Comparison of ENCODE assay signal across 20 cellular contexts in the genomic region with DNA sequence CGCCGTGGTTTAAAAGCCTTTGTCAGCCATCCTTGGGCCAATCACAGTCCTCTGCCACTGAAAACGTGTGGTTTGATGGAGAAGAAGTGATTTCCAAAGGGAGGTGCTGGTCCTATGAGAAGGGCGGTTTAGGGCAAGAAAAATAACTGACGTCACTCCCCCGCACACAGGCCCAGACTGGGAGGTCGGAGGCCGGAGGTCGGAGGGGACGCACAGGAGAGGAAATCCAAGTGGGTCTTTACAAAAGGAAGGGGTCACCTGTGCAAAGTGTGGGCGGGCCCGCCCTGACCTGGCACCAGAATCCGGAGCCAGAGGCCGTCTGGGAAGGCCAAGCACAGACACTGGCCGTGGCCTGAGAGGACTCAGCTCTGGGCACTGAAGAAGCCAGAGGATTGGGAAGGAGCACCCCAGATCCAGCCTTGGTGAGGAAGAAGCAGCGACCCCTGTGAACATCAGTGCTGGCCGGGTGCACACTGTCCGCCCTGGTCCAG. TPM values are rescaled to one million over a fixed set of nuclear protein-coding genes. Genes with fewer than 3 reads are reported as not detected.
"Had no signal": no experiment of that assay in that cellular context is flagged by ENCODE, and none has a peak within 500 bp of the region (broad histone marks: within the 10 kb centered on the region; RNA-seq: fewer than 3 reads in every experiment).

No MANE protein-coding gene starts in this region.

- DNase-seq: activated CD4-positive, alpha-beta T cell treated with anti-CD3 and anti-CD28 coated beads for 1 hour; activated CD4-positive, alpha-beta T cell treated with anti-CD3 and anti-CD28 coated beads, Interleukin-2, amount 50 U/mL, for 1 hour; colonic mucosa; effector memory CD8-positive, alpha-beta T cell; glutamatergic neuron; hypothalamus; left ventricle myocardium superior; stimulated activated CD4-positive, alpha-beta T cell treated with anti-CD3 and anti-CD28 coated beads, Interleukin-4, amount 100 ng/mL, for 1 hour; stimulated activated naive CD4-positive, alpha-beta T cell; WERI-Rb-1 had no signal

- H3K4me3 ChIP-seq: breast epithelium, colonic mucosa, esophagus muscularis mucosa, pancreas, thoracic aorta had no signal

- H3K9me3 ChIP-seq: breast epithelium, colonic mucosa, esophagus muscularis mucosa, neutrophil, pancreas, thoracic aorta had no signal

- H3K27me3 ChIP-seq: colonic mucosa, pancreas had no signal

- H3K36me3 ChIP-seq: breast epithelium, colonic mucosa, esophagus muscularis mucosa, neutrophil, pancreas, thoracic aorta, WERI-Rb-1 had no signal

- H3K4me3 Mint-ChIP-seq: activated T-helper 1 cell treated with anti-CD3 and anti-CD28 coated beads, Interleukin-12 subunit alpha, Interleukin-12 subunit beta, Interleukin-2, Interleukin-4 antibody, amounts not matched to agents 30 ng/mL and 10 ng/mL and 1 ng/mL, durations not matched to agents 14 hours and 24 hours and 36 hours; effector memory CD8-positive, alpha-beta T cell; natural killer cell treated with Interleukin-12 subunit alpha and Interleukin-12 subunit beta and Interleukin-15 and Interleukin-18, amount 100 ng/mL, for 72 hours; type B pancreatic cell had no signal

- H3K36me3 Mint-ChIP-seq: activated naive CD4-positive, alpha-beta T cell treated with anti-CD3 and anti-CD28 coated beads, Interleukin-2, amount 50 U/mL, for 72 hours; natural killer cell treated with Interleukin-12 subunit alpha and Interleukin-12 subunit beta and Interleukin-15 and Interleukin-18, amount 100 ng/mL, for 72 hours; type B pancreatic cell had no signal

- H3K9me3 Mint-ChIP-seq: activated naive CD4-positive, alpha-beta T cell treated with anti-CD3 and anti-CD28 coated beads, Interleukin-2, amount 50 U/mL, for 72 hours; activated T-helper 1 cell treated with anti-CD3 and anti-CD28 coated beads, Interleukin-12 subunit alpha, Interleukin-12 subunit beta, Interleukin-2, Interleukin-4 antibody, amounts not matched to agents 30 ng/mL and 10 ng/mL and 1 ng/mL, durations not matched to agents 14 hours and 24 hours and 36 hours; natural killer cell treated with Interleukin-12 subunit alpha and Interleukin-12 subunit beta and Interleukin-15 and Interleukin-18, amount 100 ng/mL, for 72 hours had no signal

- H3K27ac Mint-ChIP-seq: activated naive CD4-positive, alpha-beta T cell treated with anti-CD3 and anti-CD28 coated beads, Interleukin-2, amount 50 U/mL, for 72 hours; activated T-helper 1 cell treated with anti-CD3 and anti-CD28 coated beads, Interleukin-12 subunit alpha, Interleukin-12 subunit beta, Interleukin-2, Interleukin-4 antibody, amounts not matched to agents 30 ng/mL and 10 ng/mL and 1 ng/mL, durations not matched to agents 14 hours and 24 hours and 36 hours; effector memory CD8-positive, alpha-beta T cell; natural killer cell treated with Interleukin-12 subunit alpha and Interleukin-12 subunit beta and Interleukin-15 and Interleukin-18, amount 100 ng/mL, for 72 hours; type B pancreatic cell had no signal

- H3K27ac ChIP-seq: breast epithelium, colonic mucosa, dorsolateral prefrontal cortex, esophagus muscularis mucosa, neutrophil, pancreas, thoracic aorta, WERI-Rb-1 had no signal

- H3K4me1 ChIP-seq: breast epithelium, colonic mucosa, esophagus muscularis mucosa, pancreas had no signal

- ATAC-seq: activated naive CD4-positive, alpha-beta T cell treated with anti-CD3 and anti-CD28 coated beads, Interleukin-2, amount 50 U/mL, for 72 hours; effector memory CD8-positive, alpha-beta T cell; left ventricle myocardium superior; natural killer cell treated with Interleukin-12 subunit alpha and Interleukin-12 subunit beta and Interleukin-15 and Interleukin-18, amount 100 ng/mL, for 72 hours; pancreas had no signal

RNA-seq across cellular contexts. Expression of a gene that starts 18.0 kb away (rescaled TPM):
- total RNA-seq: activated naive CD4-positive, alpha-beta T cell treated with anti-CD3 and anti-CD28 coated beads, Interleukin-2, amount 50 U/mL, for 72 hours; activated T-helper 1 cell treated with anti-CD3 and anti-CD28 coated beads, Interleukin-12 subunit alpha, Interleukin-12 subunit beta, Interleukin-2, Interleukin-4 antibody, amounts not matched to agents 30 ng/mL and 10 ng/mL and 1 ng/mL, durations not matched to agents 14 hours and 24 hours and 36 hours; left ventricle myocardium superior; natural killer cell treated with Interleukin-12 subunit alpha and Interleukin-12 subunit beta and Interleukin-15 and Interleukin-18, amount 100 ng/mL, for 72 hours had no signal
- polyA plus RNA-seq: pancreas had no signal
